13 cellular contexts compared by ENCODE assay signal in genomic region chr5:37272564-37272963, GRCh38. TPM values are rescaled to one million over a fixed set of nuclear protein-coding genes. Genes with fewer than 3 reads are reported as not detected.
DNase-seq lines count a peak whose midpoint lies in the region; ATAC-seq, FAIRE-seq and TF ChIP-seq lines count a peak whose summit lies in the region.
"Had no signal": no experiment of that assay in that cellular context is flagged by ENCODE, and none has a peak within 500 bp of the region (broad histone marks: within the 10 kb centered on the region; RNA-seq: fewer than 3 reads in every experiment).

No MANE protein-coding gene starts in this region.

- WGBS in small intestine, 3 donors = 50 to 71% (median 68%) methylated on average over 1 of the region's 1 CpG

- H3K9me3 ChIP-seq in RWPE2 (ENCODE audit: severe bottlenecking) (no peaks in the 10 kb centered on the region), small intestine (ENCODE audit: control insufficient read depth, low read depth) (no peaks in the 10 kb centered on the region)

- H3K4me1 ChIP-seq in RWPE2 (ENCODE audit: insufficient read depth, poor library complexity, severe bottlenecking) (peaks cover 20% of the 10 kb centered on the region), small intestine (ENCODE audit: control insufficient read depth in 2 of 2, insufficient read depth in 1 of 2, low read depth in 1 of 2, low read length in 1 of 2) (no peaks in the 10 kb centered on the region)
- H3K4me1 ChIP-seq: esophagus muscularis mucosa, spleen had no signal

- DNase-seq in H4 (ENCODE audit: low spot score) = peak; percentile 51
- DNase-seq in RWPE2 (ENCODE audit: low spot score) = peak; percentile 91
- DNase-seq in frontal cortex (ENCODE audit: low spot score in 2 of 2) = no peak
- DNase-seq in small intestine = peak; percentile 45
- DNase-seq in activated effector memory CD4-positive, alpha-beta T cell treated with anti-CD3 and anti-CD28 coated beads, Interleukin-2, amount 50 U/mL, for 16 hours = no peak
- DNase-seq in GM10248 (ENCODE audit: extremely low spot score) = no peak
- DNase-seq: activated CD4-positive, alpha-beta T cell treated with anti-CD3 and anti-CD28 coated beads, Interleukin-2, amount 50 U/mL, for 1 hour; midbrain; spleen had no signal

- H3K4me3 ChIP-seq in RWPE2 (ENCODE audit: severe bottlenecking) (no peak overlapping the region), small intestine (ENCODE audit: low read depth in 1 of 2, low read length in 2 of 2) (no peak overlapping the region)
- H3K4me3 ChIP-seq: esophagus muscularis mucosa, SK-N-MC, spleen had no signal

- H3K36me3 ChIP-seq in RWPE2 (ENCODE audit: low read depth) (no peaks in the 10 kb centered on the region), small intestine (ENCODE audit: control insufficient read depth in 2 of 2, insufficient read depth in 2 of 2, low read length in 2 of 2) (no peaks in the 10 kb centered on the region)
- H3K36me3 ChIP-seq: esophagus muscularis mucosa, spleen had no signal

- CTCF ChIA-PET in GM10248 (lab: Yijun Ruan, JAX) = interaction anchor here (1.0 to 1.3 kb wide), 2 partner anchors 8 to 23 kb away, joined by 3 read pairs; no protein-coding TSS in a partner anchor

- peak overlapping the region; percentile 79 for H3K27ac ChIP-seq in RWPE2 (ENCODE audit: poor library complexity, severe bottlenecking)
- H3K27ac ChIP-seq in small intestine (ENCODE audit: low read depth in 1 of 2, low read length in 1 of 2) = no peak overlapping the region
- H3K27ac ChIP-seq: esophagus muscularis mucosa, SK-N-MC, spleen had no signal

- H3K27me3 ChIP-seq in RWPE2 (ENCODE audit: insufficient read depth, poor library complexity, severe bottlenecking) (no peaks in the 10 kb centered on the region), small intestine (ENCODE audit: control insufficient read depth in 2 of 2, insufficient read depth in 2 of 2, low read length in 2 of 2) (no peaks in the 10 kb centered on the region)
- H3K27me3 ChIP-seq: esophagus muscularis mucosa, spleen had no signal

- TF ChIP-seq CTCF in RWPE2 (IDR thresholded peaks at IDR 0.05; ENCODE audit: poor library complexity, severe bottlenecking) (no peak), GM10248 (IDR thresholded peaks at IDR 0.05; ENCODE audit: control extremely low read depth, extremely low read depth, low read depth, missing control alignments) (no peak)

- POLR2A ChIA-PET in GM10248 (lab: Yijun Ruan, JAX) = no interaction called here

- peak; percentile 3 for FAIRE-seq in frontal cortex (lab: Jason Lieb, UNC)
- no peak for FAIRE-seq in small intestine (lab: Jason Lieb, UNC)

- ATAC-seq in RWPE2 (ENCODE audit: low read depth) (peak; percentile 100), HG02759 (IDR thresholded peaks at IDR 0.05; ENCODE audit: unreplicated experiment) (no peak), GM18870 (IDR thresholded peaks at IDR 0.05; ENCODE audit: unreplicated experiment) (no peak)

RNA-seq across cellular contexts. Expression of gene CPLANE1, which starts 23.4 kb away (rescaled TPM):
- 4.8 and 13.8 TPM in 2 replicates for total RNA-seq in H4 (2014; rRNA removed; shearing (Covaris generic))
- 81.1 TPM for total RNA-seq in frontal cortex
- 1 to 10 TPM in 1 of 3 donors, under 1 TPM in 2; 0.22 to 1.4 (median 0.27) TPM for polyA plus RNA-seq in small intestine

Comparison
In these comparisons a context has a peak if more than half of its experiments do, and no peak if none do; other contexts are left out.
1. DNase-seq: peak in H4 (single experiment), RWPE2 (single experiment) and small intestine (single experiment); none in frontal cortex (0 of 2), activated effector memory CD4-positive, alpha-beta T cell treated with anti-CD3 and anti-CD28 coated beads, Interleukin-2, amount 50 U/mL, for 16 hours (single experiment) and GM10248 (single experiment).